1 cellular context compared by ENCODE assay signal in genomic region chr4:168836482-168836881, GRCh38.
TF ChIP-seq lines count a peak whose summit lies in the region.

No MANE protein-coding gene starts in this region.

TF ChIP-seq in GM23338, 12 proteins besides CTCF, POLR2A, EP300 and RAD21 (continued from another document):
- no peak for TF ChIP-seq EZH2 (IDR thresholded peaks at IDR 0.05; ENCODE audit: low read depth, unreplicated experiment)
- no peak for TF ChIP-seq CREB1 (CRISPR knock-in tag; IDR thresholded peaks at IDR 0.05; ENCODE audit: low read depth)
- no peak for TF ChIP-seq ZNF462 (CRISPR knock-in tag; IDR thresholded peaks at IDR 0.05)
